ENCODE assay signal across 18 cellular contexts in the genomic region with DNA sequence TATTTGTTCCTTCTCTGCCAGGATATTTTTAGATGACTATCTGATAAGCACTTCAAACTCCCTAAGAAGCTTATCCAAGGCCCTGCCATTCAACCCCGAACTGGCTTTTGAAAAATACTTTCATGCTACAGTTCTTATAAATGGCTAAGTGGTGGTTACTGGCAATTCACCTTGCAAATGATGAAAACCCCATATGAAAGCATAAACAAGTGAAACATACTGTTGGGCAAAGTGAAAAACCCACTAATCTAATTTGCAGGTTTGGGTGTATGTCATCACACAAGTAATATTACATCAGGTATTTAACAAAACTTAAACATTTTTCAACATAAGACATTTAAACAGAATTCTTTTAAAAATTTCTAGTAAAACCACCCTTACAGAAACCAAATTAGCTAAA.
"Had no signal": no experiment of that assay in that cellular context is flagged by ENCODE, and none has a peak within 500 bp of the region (broad histone marks: within the 10 kb centered on the region; RNA-seq: fewer than 3 reads in every experiment).

No MANE protein-coding gene starts in this region.

- H3K27ac Mint-ChIP-seq: activated CD4-positive, alpha-beta memory T cell treated with anti-CD3 and anti-CD28 coated beads, Interleukin-2, amount 10 ng/mL, durations not matched to agents 7 days and 5 days; activated naive CD8-positive, alpha-beta T cell treated with anti-CD3 and anti-CD28 coated beads, Interleukin-2, amount 10 ng/mL, durations not matched to agents 7 days and 5 days; activated T-cell treated with anti-CD3 and anti-CD28 coated beads, Interleukin-2, amount 50 U/mL, for 24 hours; natural killer cell treated with Interleukin-12 subunit alpha and Interleukin-12 subunit beta and Interleukin-15 and Interleukin-18, amount 100 ng/mL, for 72 hours; progenitor cell of endocrine pancreas had no signal

- DNase-seq: activated CD4-positive, alpha-beta memory T cell treated with anti-CD3 and anti-CD28 coated beads, Interleukin-2, amount 10 ng/mL, durations not matched to agents 7 days and 5 days; activated gamma-delta T cell treated with Interleukin-2 at 50 U/mL for 16 hours; activated naive CD8-positive, alpha-beta T cell treated with anti-CD3 and anti-CD28 coated beads, Interleukin-2, amount 10 ng/mL, durations not matched to agents 7 days and 5 days; activated T-cell treated with anti-CD3 and anti-CD28 coated beads, Interleukin-2, amount 50 U/mL, for 24 hours; anterior cingulate cortex; head of caudate nucleus; kidney glomerular epithelial cell; mesenchymal stem cell; occipital lobe; stimulated activated CD4-positive, alpha-beta T cell treated with anti-CD3 and anti-CD28 coated beads, Interleukin-2, amount 100 ng/mL, for 48 hours; stimulated activated naive CD4-positive, alpha-beta T cell; transverse colon had no signal

- ATAC-seq: natural killer cell treated with Interleukin-12 subunit alpha and Interleukin-12 subunit beta and Interleukin-15 and Interleukin-18, amount 100 ng/mL, for 72 hours had no signal

- H3K9me3 ChIP-seq: breast epithelium, right atrium auricular region, transverse colon, vagina had no signal

- H3K27ac ChIP-seq: breast epithelium, epithelial cell of prostate, right atrium auricular region, transverse colon, vagina had no signal

- H3K9me3 Mint-ChIP-seq: activated CD4-positive, alpha-beta memory T cell treated with anti-CD3 and anti-CD28 coated beads, Interleukin-2, amount 10 ng/mL, durations not matched to agents 7 days and 5 days; activated naive CD8-positive, alpha-beta T cell treated with anti-CD3 and anti-CD28 coated beads, Interleukin-2, amount 10 ng/mL, durations not matched to agents 7 days and 5 days; activated T-cell treated with anti-CD3 and anti-CD28 coated beads, Interleukin-2, amount 50 U/mL, for 24 hours; natural killer cell treated with Interleukin-12 subunit alpha and Interleukin-12 subunit beta and Interleukin-15 and Interleukin-18, amount 100 ng/mL, for 72 hours had no signal

- H3K4me3 Mint-ChIP-seq: activated CD4-positive, alpha-beta memory T cell treated with anti-CD3 and anti-CD28 coated beads, Interleukin-2, amount 10 ng/mL, durations not matched to agents 7 days and 5 days; activated naive CD8-positive, alpha-beta T cell treated with anti-CD3 and anti-CD28 coated beads, Interleukin-2, amount 10 ng/mL, durations not matched to agents 7 days and 5 days; activated T-cell treated with anti-CD3 and anti-CD28 coated beads, Interleukin-2, amount 50 U/mL, for 24 hours; natural killer cell treated with Interleukin-12 subunit alpha and Interleukin-12 subunit beta and Interleukin-15 and Interleukin-18, amount 100 ng/mL, for 72 hours had no signal

- H3K27me3 Mint-ChIP-seq: activated CD4-positive, alpha-beta memory T cell treated with anti-CD3 and anti-CD28 coated beads, Interleukin-2, amount 10 ng/mL, durations not matched to agents 7 days and 5 days; activated naive CD8-positive, alpha-beta T cell treated with anti-CD3 and anti-CD28 coated beads, Interleukin-2, amount 10 ng/mL, durations not matched to agents 7 days and 5 days; activated T-cell treated with anti-CD3 and anti-CD28 coated beads, Interleukin-2, amount 50 U/mL, for 24 hours; natural killer cell treated with Interleukin-12 subunit alpha and Interleukin-12 subunit beta and Interleukin-15 and Interleukin-18, amount 100 ng/mL, for 72 hours; progenitor cell of endocrine pancreas had no signal

- H3K27me3 ChIP-seq: breast epithelium, right atrium auricular region, transverse colon, vagina had no signal
